ENCODE assay signal across 28 cellular contexts in genomic region chr7:66164356-66164755, GRCh38.
"Had no signal": no experiment of that assay in that cellular context is flagged by ENCODE, and none has a peak within 500 bp of the region (broad histone marks: within the 10 kb centered on the region; RNA-seq: fewer than 3 reads in every experiment).

No MANE protein-coding gene starts in this region.

- H3K27ac ChIP-seq: PC-9, RWPE1, SJCRH30, SK-N-MC had no signal

- H3K4me2 ChIP-seq: PC-9 had no signal

- H3K4me1 Mint-ChIP-seq: T-cell had no signal

- DNase-seq: Karpas-422, MM.1S, NCI-H1092, NCI-H1105, NCI-H1417 treated with DMSO at 0.1 percent for 48 hours, NCI-H1436 treated with DMSO at 0.1 percent for 48 hours, NCI-H1694 treated with DMSO at 0.1 percent for 48 hours, NCI-H187 treated with DMSO at 0.1 percent for 48 hours, NCI-H2029, NCI-H2081, NCI-H2171 treated with DMSO at 0.1 percent for 48 hours, NCI-H2227 treated with DMSO at 0.1 percent for 48 hours, NCI-H345, NCI-H446, NCI-H510A treated with DMSO at 0.1 percent for 48 hours, NCI-H524 treated with DMSO at 0.1 percent for 48 hours, NCI-H526 treated with DMSO at 0.1 percent for 48 hours, NCI-H774, PC-9, SHP77, SIG-M5, SJCRH30, T-cell had no signal

- ATAC-seq: Panc1, Right ventricle myocardium inferior, SK-N-SH treated with all-trans-retinoic acid at 6 μM for 48 hours, T-cell had no signal

- H2AFZ ChIP-seq: PC-9 had no signal

- H3K27me3 ChIP-seq: SJCRH30 had no signal

- H3K4me3 Mint-ChIP-seq: T-cell had no signal

- H3K27me3 Mint-ChIP-seq: T-cell had no signal

- H3K27ac Mint-ChIP-seq: T-cell had no signal

- H3K4me3 ChIP-seq: PC-9, SJCRH30, SK-N-MC had no signal
